Comparison of ENCODE assay signal across 8 cellular contexts in the genomic region with DNA sequence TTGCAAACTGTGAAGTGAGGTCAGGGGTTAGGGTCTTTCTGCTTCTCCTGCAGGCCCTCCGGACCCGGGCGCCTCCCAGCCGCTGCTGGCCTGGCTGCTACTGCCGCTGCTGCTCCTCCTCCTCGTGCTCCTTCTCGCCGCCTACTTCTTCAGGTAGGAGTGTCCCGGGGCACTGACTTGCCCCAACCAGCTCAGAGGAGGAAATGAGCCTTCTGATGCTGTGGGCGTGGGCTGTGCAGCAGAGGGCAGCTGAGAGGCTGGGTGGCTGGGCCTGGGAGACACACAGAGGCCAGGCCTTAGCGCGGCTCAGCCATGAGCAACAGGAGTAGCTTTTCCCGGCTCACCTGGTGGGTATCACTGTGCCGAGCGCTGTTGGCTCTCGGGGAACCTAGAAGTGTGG.
DNase-seq lines count a peak whose midpoint lies in the region; ATAC-seq and TF ChIP-seq lines count a peak whose summit lies in the region.

No MANE protein-coding gene starts in this region.

- peak overlapping the region; percentile 41 to 55 for H3K27ac ChIP-seq in testis
- H3K27ac ChIP-seq in A673 (ENCODE audit: low read depth, low read length, poor library complexity, severe bottlenecking), result no peak overlapping the region

- H3K27me3 ChIP-seq in testis, result no peaks in the 10 kb centered on the region
- no peaks in the 10 kb centered on the region for H3K27me3 ChIP-seq in A673 (replicated peaks; ENCODE audit: insufficient read depth, low read depth, low read length, poor library complexity)

- H3K36me3 ChIP-seq in testis (ENCODE audit: low read depth, missing control alignments) (no peaks in the 10 kb centered on the region), A673 (ENCODE audit: insufficient read depth, low read length, poor library complexity, severe bottlenecking) (no peaks in the 10 kb centered on the region)

- TF ChIP-seq CTCF in Calu3 (IDR thresholded peaks at IDR 0.05; ENCODE audit: unreplicated experiment), result no peak
- no peak for TF ChIP-seq CTCF in epithelial cell of esophagus (IDR thresholded peaks at IDR 0.05; ENCODE audit: insufficient read depth, low read depth, low read length, missing control alignments)
- no peak for TF ChIP-seq CTCF in nephron progenitor cell (IDR thresholded peaks at IDR 0.05)
- TF ChIP-seq CTCF in testis (IDR thresholded peaks at IDR 0.05), result no peak
- no peak for TF ChIP-seq CTCF in A673 (conservative IDR thresholded peaks at IDR 0.05; ENCODE audit: low read depth, low read length)

- H3K4me1 ChIP-seq in testis (peaks cover 6% of the 10 kb centered on the region), A673 (ENCODE audit: insufficient read depth, low read length, poor library complexity, severe bottlenecking) (no peaks in the 10 kb centered on the region)

- H3K4me1 Mint-ChIP-seq in Calu3 (ENCODE audit: low read depth, unreplicated experiment) (no peaks in the 10 kb centered on the region), nephron progenitor cell (peaks cover 26% of the 10 kb centered on the region)

- BruUV-seq in Calu3 (replicated peaks; lab: Mats Ljungman, UMichigan) (no TSS peak), A673 (replicated peaks; lab: Mats Ljungman, UMichigan) (no TSS peak)

- 62 to 86% methylated on average over 13 to 16 of the region's 16 CpGs for WGBS in testis, 2 donors

- TF ChIP-seq POLR2A in testis (IDR thresholded peaks at IDR 0.05), result no peak

- H3K4me3 Mint-ChIP-seq in Calu3 (ENCODE audit: low read depth, unreplicated experiment) (no peak overlapping the region), nephron progenitor cell (peak overlapping the region; percentile 47)

- peak overlapping the region; percentile 77 for H3K4me3 ChIP-seq in epithelial cell of esophagus (ENCODE audit: low read length)
- H3K4me3 ChIP-seq in testis, result peak overlapping the region in 1 of 2 donors; percentile 1
- H3K4me3 ChIP-seq in A673 (ENCODE audit: low read depth, low read length, poor library complexity, severe bottlenecking), result no peak overlapping the region

- H3K27me3 Mint-ChIP-seq in Calu3 (ENCODE audit: unreplicated experiment) (no peaks in the 10 kb centered on the region), nephron progenitor cell (ENCODE audit: low read depth, poor library complexity) (peaks cover 18% of the 10 kb centered on the region)

- H3K27ac Mint-ChIP-seq in Calu3 (ENCODE audit: unreplicated experiment) (no peak overlapping the region), nephron progenitor cell (no peak overlapping the region)

- H3K36me3 Mint-ChIP-seq in Calu3 (ENCODE audit: insufficient read depth, unreplicated experiment), result no peaks in the 10 kb centered on the region
- H3K36me3 Mint-ChIP-seq in nephron progenitor cell (ENCODE audit: low read depth), result no peaks in the 10 kb centered on the region

- intact Hi-C loops in Calu3 (cut with micrococcal nuclease; ENCODE audit: unreplicated experiment), result no loop called here
- intact Hi-C loops in testis (cut with DNase I; ENCODE audit: low total_unique reads), result no loop called here
- intact Hi-C loops in A673 (cut with micrococcal nuclease; ENCODE audit: unreplicated experiment), result no loop called here

- POLR2A ChIA-PET in A673 (lab: Charles Lee; ENCODE audit: low non-redundant PET), result no interaction called here

- DNase-seq in Calu3 (peak; percentile 82), Kasumi-1 (lab: John Stamatoyannopoulos, UW) (peak; percentile 99), epithelial cell of esophagus (ENCODE audit: low read depth) (peak; percentile 97), nephron progenitor cell (peak; percentile 59), testis (peak; percentile 90), A673 (ENCODE audit: low spot score) (no peak)
- peak; percentile 65 to 68 for DNase-seq in activated CD8-positive, alpha-beta memory T cell treated with anti-CD3 and anti-CD28 coated beads for 1 hour (ENCODE audit: extremely low read depth in 1 of 2, low read depth in 1 of 2)

- peak; percentile 97 for ATAC-seq in GM21619 (IDR thresholded peaks at IDR 0.05; ENCODE audit: unreplicated experiment)

- H3K9me3 Mint-ChIP-seq in Calu3 (ENCODE audit: low read depth, unreplicated experiment) (no peaks in the 10 kb centered on the region), nephron progenitor cell (no peaks in the 10 kb centered on the region)

- H3K9me3 ChIP-seq in testis (no peaks in the 10 kb centered on the region), A673 (ENCODE audit: low read depth, low read length, poor library complexity, severe bottlenecking) (no peaks in the 10 kb centered on the region)

- CTCF ChIA-PET in Calu3 (lab: Charles Lee) (interaction anchor here (0.6 to 1.0 kb wide), 3 partner anchors 12 to 332 kb away, joined by 3 read pairs; no protein-coding TSS in a partner anchor), A673 (lab: Charles Lee) (no interaction called here)
